ENCODE assay signal across 1 cellular context in the genomic region with DNA sequence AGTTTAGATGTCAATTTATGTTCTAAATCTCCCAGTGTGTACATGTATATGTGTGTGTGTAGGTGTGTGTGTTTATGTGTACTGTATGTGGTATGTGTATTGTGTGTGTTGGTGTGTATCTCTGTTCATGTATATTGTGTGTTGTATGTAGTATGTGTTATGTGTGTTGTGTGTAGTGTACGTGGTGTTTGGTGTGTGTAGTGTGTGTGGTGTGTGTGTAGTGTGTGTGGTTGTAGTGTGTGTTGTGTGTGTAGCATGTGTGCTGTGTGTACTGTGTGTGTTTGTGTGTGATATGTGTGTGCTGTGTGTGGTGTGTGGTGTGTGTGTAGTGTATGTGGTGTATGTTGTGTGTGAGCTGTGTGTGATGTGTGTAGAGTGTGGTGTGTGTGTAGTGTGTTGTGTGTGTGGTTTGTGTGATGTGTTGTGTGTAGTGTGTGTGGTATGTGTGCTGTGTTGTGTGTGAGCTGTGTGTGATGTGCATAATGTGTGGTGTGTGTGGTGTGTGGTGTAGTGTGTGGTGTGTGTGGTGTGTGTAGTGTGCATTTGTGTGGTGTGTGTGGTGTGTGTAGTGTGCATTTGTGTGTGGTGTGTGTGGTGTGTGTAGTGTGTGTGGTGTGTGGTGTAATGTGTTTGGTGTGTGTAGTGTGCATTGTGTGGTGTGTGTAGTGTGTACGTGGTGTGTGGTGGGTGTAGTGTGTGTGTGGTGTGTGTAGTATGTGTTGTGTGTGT.
TF ChIP-seq lines count a peak whose summit lies in the region.

No MANE protein-coding gene starts in this region.

TF ChIP-seq in HepG2, 621 proteins besides CTCF, POLR2A, EP300 and RAD21 (continued from another document):
- TF ChIP-seq, protein P1, sequence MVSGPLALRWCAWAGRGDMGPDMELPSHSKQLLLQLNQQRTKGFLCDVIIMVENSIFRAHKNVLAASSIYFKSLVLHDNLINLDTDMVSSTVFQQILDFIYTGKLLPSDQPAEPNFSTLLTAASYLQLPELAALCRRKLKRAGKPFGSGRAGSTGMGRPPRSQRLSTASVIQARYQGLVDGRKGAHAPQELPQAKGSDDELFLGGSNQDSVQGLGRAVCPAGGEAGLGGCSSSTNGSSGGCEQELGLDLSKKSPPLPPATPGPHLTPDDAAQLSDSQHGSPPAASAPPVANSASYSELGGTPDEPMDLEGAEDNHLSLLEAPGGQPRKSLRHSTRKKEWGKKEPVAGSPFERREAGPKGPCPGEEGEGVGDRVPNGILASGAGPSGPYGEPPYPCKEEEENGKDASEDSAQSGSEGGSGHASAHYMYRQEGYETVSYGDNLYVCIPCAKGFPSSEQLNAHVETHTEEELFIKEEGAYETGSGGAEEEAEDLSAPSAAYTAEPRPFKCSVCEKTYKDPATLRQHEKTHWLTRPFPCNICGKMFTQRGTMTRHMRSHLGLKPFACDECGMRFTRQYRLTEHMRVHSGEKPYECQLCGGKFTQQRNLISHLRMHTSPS (CRISPR knock-in tag; IDR thresholded peaks at IDR 0.05; ENCODE audit: low read depth): no peak
- TF ChIP-seq ZNF775 (CRISPR knock-in tag; IDR thresholded peaks at IDR 0.05; ENCODE audit: borderline replicate concordance): no peak
- TF ChIP-seq KDM6A (CRISPR knock-in tag; IDR thresholded peaks at IDR 0.05; ENCODE audit: low read depth): no peak
- TF ChIP-seq, protein P2, sequence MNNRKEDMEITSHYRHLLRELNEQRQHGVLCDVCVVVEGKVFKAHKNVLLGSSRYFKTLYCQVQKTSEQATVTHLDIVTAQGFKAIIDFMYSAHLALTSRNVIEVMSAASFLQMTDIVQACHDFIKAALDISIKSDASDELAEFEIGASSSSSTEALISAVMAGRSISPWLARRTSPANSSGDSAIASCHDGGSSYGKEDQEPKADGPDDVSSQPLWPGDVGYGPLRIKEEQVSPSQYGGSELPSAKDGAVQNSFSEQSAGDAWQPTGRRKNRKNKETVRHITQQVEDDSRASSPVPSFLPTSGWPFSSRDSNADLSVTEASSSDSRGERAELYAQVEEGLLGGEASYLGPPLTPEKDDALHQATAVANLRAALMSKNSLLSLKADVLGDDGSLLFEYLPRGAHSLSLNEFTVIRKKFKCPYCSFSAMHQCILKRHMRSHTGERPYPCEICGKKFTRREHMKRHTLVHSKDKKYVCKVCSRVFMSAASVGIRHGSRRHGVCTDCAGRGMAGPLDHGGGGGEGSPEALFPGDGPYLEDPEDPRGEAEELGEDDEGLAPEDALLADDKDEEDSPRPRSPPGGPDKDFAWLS (CRISPR knock-in tag; IDR thresholded peaks at IDR 0.05; ENCODE audit: borderline replicate concordance): no peak
- TF ChIP-seq, protein P3, sequence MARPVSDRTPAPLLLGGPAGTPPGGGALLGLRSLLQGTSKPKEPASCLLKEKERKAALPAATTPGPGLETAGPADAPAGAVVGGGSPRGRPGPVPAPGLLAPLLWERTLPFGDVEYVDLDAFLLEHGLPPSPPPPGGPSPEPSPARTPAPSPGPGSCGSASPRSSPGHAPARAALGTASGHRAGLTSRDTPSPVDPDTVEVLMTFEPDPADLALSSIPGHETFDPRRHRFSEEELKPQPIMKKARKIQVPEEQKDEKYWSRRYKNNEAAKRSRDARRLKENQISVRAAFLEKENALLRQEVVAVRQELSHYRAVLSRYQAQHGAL (CRISPR knock-in tag; IDR thresholded peaks at IDR 0.05; ENCODE audit: not compliant biosample characterization): no peak
- TF ChIP-seq REXO4 (CRISPR knock-in tag; IDR thresholded peaks at IDR 0.05; ENCODE audit: borderline replicate concordance): no peak
- TF ChIP-seq, protein P4, sequence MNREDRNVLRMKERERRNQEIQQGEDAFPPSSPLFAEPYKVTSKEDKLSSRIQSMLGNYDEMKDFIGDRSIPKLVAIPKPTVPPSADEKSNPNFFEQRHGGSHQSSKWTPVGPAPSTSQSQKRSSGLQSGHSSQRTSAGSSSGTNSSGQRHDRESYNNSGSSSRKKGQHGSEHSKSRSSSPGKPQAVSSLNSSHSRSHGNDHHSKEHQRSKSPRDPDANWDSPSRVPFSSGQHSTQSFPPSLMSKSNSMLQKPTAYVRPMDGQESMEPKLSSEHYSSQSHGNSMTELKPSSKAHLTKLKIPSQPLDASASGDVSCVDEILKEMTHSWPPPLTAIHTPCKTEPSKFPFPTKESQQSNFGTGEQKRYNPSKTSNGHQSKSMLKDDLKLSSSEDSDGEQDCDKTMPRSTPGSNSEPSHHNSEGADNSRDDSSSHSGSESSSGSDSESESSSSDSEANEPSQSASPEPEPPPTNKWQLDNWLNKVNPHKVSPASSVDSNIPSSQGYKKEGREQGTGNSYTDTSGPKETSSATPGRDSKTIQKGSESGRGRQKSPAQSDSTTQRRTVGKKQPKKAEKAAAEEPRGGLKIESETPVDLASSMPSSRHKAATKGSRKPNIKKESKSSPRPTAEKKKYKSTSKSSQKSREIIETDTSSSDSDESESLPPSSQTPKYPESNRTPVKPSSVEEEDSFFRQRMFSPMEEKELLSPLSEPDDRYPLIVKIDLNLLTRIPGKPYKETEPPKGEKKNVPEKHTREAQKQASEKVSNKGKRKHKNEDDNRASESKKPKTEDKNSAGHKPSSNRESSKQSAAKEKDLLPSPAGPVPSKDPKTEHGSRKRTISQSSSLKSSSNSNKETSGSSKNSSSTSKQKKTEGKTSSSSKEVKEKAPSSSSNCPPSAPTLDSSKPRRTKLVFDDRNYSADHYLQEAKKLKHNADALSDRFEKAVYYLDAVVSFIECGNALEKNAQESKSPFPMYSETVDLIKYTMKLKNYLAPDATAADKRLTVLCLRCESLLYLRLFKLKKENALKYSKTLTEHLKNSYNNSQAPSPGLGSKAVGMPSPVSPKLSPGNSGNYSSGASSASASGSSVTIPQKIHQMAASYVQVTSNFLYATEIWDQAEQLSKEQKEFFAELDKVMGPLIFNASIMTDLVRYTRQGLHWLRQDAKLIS (CRISPR knock-in tag; IDR thresholded peaks at IDR 0.05): no peak
- no peak for TF ChIP-seq ZFX (CRISPR knock-in tag; IDR thresholded peaks at IDR 0.05; ENCODE audit: low read depth)
- no peak for TF ChIP-seq ATF7-NPFF (CRISPR knock-in tag; IDR thresholded peaks at IDR 0.05; ENCODE audit: low read depth)
- TF ChIP-seq ZNF260 (CRISPR knock-in tag; IDR thresholded peaks at IDR 0.05; ENCODE audit: borderline replicate concordance, low read depth): no peak
- TF ChIP-seq RBM22 (optimal IDR thresholded peaks at IDR 0.05; ENCODE audit: low read length): no peak
- TF ChIP-seq DPF2 (CRISPR knock-in tag; IDR thresholded peaks at IDR 0.05; ENCODE audit: borderline replicate concordance, low read depth): no peak
- no peak for TF ChIP-seq MED13 (CRISPR knock-in tag; IDR thresholded peaks at IDR 0.05)
- TF ChIP-seq ZNF33B (CRISPR knock-in tag; IDR thresholded peaks at IDR 0.05): no peak
- no peak for TF ChIP-seq ZNF160 (CRISPR knock-in tag; IDR thresholded peaks at IDR 0.05)
